Comparison of ENCODE assay signal across 1 cellular context in the genomic region with DNA sequence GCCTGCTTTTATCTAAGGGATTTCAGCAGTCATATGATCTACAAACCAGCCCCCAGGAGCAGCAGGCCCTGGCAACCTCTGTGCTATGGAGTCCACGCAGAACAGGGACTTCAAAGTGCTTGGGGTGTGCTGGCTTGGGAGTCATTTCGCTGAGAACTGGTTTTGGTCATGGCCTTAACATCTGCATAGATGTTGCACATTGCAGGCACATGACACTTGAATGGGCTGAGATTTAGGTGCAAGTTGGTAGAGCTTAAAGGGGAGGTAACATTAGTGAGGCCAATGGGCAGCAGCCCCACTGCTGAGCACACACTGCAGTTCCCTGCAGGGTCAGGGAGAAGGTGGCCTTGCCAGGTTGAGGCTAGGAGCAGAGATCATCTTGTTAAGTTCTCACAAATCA.
TF ChIP-seq lines count a peak whose summit lies in the region.

No MANE protein-coding gene starts in this region.

TF ChIP-seq in GM23338, 12 proteins besides CTCF, POLR2A, EP300 and RAD21:
- TF ChIP-seq NANOG (IDR thresholded peaks at IDR 0.05; ENCODE audit: borderline replicate concordance) (no peak), ZNF331 (CRISPR knock-in tag; IDR thresholded peaks at IDR 0.05; ENCODE audit: low read depth) (no peak), ZNF114 (CRISPR knock-in tag; IDR thresholded peaks at IDR 0.05) (no peak), EZH2phosphoT487 (IDR thresholded peaks at IDR 0.05; ENCODE audit: unreplicated experiment) (no peak)
